8 cellular contexts compared by ENCODE assay signal in the genomic region with DNA sequence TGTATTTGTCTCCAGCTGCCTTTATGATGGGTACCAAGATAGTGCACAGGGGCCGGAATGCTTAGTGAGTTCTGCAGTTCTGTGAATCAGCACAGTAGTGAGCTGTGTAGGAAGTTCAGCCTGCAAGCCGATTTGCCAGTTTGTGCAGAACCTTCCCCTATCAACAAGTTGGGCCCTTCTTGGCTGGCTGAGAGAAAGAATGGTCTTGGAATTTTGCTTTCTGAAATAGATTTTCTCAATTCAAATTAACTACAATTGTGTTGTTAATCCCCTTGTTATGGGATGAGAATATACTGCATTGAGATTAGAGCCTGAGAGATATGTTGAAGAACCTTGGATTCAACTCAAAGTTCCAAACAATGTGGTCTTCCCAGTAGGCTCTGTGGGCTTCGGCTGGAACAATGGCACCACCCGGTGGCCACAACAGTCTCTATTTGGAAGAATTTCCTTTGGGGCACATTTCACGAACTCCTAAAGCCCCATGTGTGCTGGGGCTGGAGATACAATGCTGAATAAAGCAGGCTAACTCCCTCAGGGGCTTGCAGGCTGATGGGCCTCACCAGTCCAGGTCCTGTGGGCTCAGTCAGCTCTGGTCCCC. TPM values are rescaled to one million over a fixed set of nuclear protein-coding genes. Genes with fewer than 3 reads are reported as not detected.
A peak's percentile ranks its signal among the peaks of the same experiment; 100 is the strongest.
DNase-seq lines count a peak whose midpoint lies in the region; ATAC-seq, FAIRE-seq and TF ChIP-seq lines count a peak whose summit lies in the region.

No MANE protein-coding gene starts in this region.

- H3K27ac Mint-ChIP-seq in nephron progenitor cell, result no peak overlapping the region

- no peak for TF ChIP-seq POLR2A in esophagus squamous epithelium (IDR thresholded peaks at IDR 0.05)

- WGBS in esophagus squamous epithelium, 2 donors, result 40 to 41% methylated on average over 5 of the region's 5 CpGs

- H3K4me3 ChIP-seq in esophagus squamous epithelium, result no peak overlapping the region

- peak; percentile 6 for DNase-seq in ELR (ENCODE audit: low read depth)
- DNase-seq in HTR-8/SVneo (ENCODE audit: insufficient read length, low spot score), result peak; percentile 30
- peak; percentile 50 for DNase-seq in OCI-M1 (lab: John Stamatoyannopoulos, UW)
- DNase-seq in esophagus squamous epithelium (lab: John Stamatoyannopoulos, UW), result no peak
- DNase-seq in nephron progenitor cell, result peak; percentile 51
- no peak for DNase-seq in NK-92 treated with Interleukin-12 subunit alpha and Interleukin-12 subunit beta, amount 100 ng/mL, for 24 hours (lab: John Stamatoyannopoulos, UW)

- intact Hi-C loops in esophagus squamous epithelium (cut with DNase I), result no loop called here

- no peak for FAIRE-seq in HTR-8/SVneo (lab: Jason Lieb, UNC)

- H3K4me1 ChIP-seq in esophagus squamous epithelium, result no peaks in the 10 kb centered on the region

- H3K36me3 ChIP-seq in esophagus squamous epithelium, result no peaks in the 10 kb centered on the region

- H3K27ac ChIP-seq in esophagus squamous epithelium, result no peak overlapping the region

- no peaks in the 10 kb centered on the region for H3K4me1 Mint-ChIP-seq in nephron progenitor cell

- H3K27me3 Mint-ChIP-seq in nephron progenitor cell (ENCODE audit: low read depth, poor library complexity), result peaks cover 13% of the 10 kb centered on the region

- H3K9me3 ChIP-seq in esophagus squamous epithelium, result no peaks in the 10 kb centered on the region

- no peaks in the 10 kb centered on the region for H3K36me3 Mint-ChIP-seq in nephron progenitor cell (ENCODE audit: low read depth)

- no peak overlapping the region for H3K4me3 Mint-ChIP-seq in nephron progenitor cell

- H3K27me3 ChIP-seq in esophagus squamous epithelium, result peaks cover 0 to 21% (median 0%) of the 10 kb centered on the region in 4 donors

- TF ChIP-seq CTCF in esophagus squamous epithelium (IDR thresholded peaks at IDR 0.05) (peak in 5 of 6 experiments; percentile 28 to 57 (median 37)), nephron progenitor cell (IDR thresholded peaks at IDR 0.05) (peak; percentile 48)

- no peak for ATAC-seq in activated CD4-positive, CD25-positive, alpha-beta regulatory T cell treated with anti-CD3 and anti-CD28 coated beads, Interleukin-2, amount 50 U/mL, for 24 hours
- ATAC-seq in HG03439 (IDR thresholded peaks at IDR 0.05; ENCODE audit: unreplicated experiment), result no peak

- H3K9me3 Mint-ChIP-seq in nephron progenitor cell, result peaks cover 5% of the 10 kb centered on the region

RNA-seq across cellular contexts. Expression of gene TRIM42, which starts 59.1 kb away (rescaled TPM):
- not detected for total RNA-seq in esophagus squamous epithelium

Comparison
In these comparisons a context has a peak if more than half of its experiments do, and no peak if none do; other contexts are left out.
1. DNase-seq: peak in ELR (single experiment), HTR-8/SVneo (single experiment), OCI-M1 (single experiment) and nephron progenitor cell (single experiment); none in esophagus squamous epithelium (single experiment) and NK-92 treated with Interleukin-12 subunit alpha and Interleukin-12 subunit beta, amount 100 ng/mL, for 24 hours (single experiment).